12 cellular contexts compared by ENCODE assay signal in genomic region chr18:45814733-45815132, GRCh38. TPM values are rescaled to one million over a fixed set of nuclear protein-coding genes. Genes with fewer than 3 reads are reported as not detected.
"Had no signal": no experiment of that assay in that cellular context is flagged by ENCODE, and none has a peak within 500 bp of the region (broad histone marks: within the 10 kb centered on the region; RNA-seq: fewer than 3 reads in every experiment).

No MANE protein-coding gene starts in this region.

RNA-seq across cellular contexts. Expression of gene SIGLEC15, which starts 10.7 kb away (rescaled TPM):
- total RNA-seq: activated naive CD4-positive, alpha-beta T cell treated with anti-CD3 and anti-CD28 coated beads for 36 hours; activated naive CD4-positive, alpha-beta T cell treated with anti-CD3 and anti-CD28 coated beads, Interleukin-2, amount 50 U/mL, for 72 hours; activated naive CD8-positive, alpha-beta T cell treated with anti-CD3 and anti-CD28 coated beads for 36 hours; activated naive CD8-positive, alpha-beta T cell treated with anti-CD3 and anti-CD28 coated beads, Interleukin-2, amount 10 ng/mL, durations not matched to agents 7 days and 5 days; activated T-cell treated with anti-CD3 and anti-CD28 coated beads, Interleukin-2, amount 50 U/mL, for 4 hours; activated T-cell treated with anti-CD3 and anti-CD28 coated beads, Interleukin-2, amount 50 U/mL, for 72 hours; activated T-helper 1 cell treated with anti-CD3 and anti-CD28 coated beads, Interleukin-12 subunit alpha, Interleukin-12 subunit beta, Interleukin-2, Interleukin-4 antibody, amounts not matched to agents 30 ng/mL and 10 ng/mL and 1 ng/mL, durations not matched to agents 14 hours and 24 hours and 36 hours; activated T-helper 17 cell treated with anti-CD3 and anti-CD28 coated beads, Interleukin-2, amount 50 U/mL, for 72 hours; activated T-helper 2 cell treated with anti-CD3 and anti-CD28 coated beads, Interferon-gamma antibody, Interleukin-2, Interleukin-4, amounts not matched to agents 10 μg/mL and 5 μg/mL and 100 μg/mL, durations not matched to agents 14 hours and 24 hours and 36 hours; ascending aorta; cardiac muscle cell; cardiac septum had no signal
